ENCODE assay signal across 21 cellular contexts in genomic region chr3:80087769-80088168, GRCh38.
DNase-seq lines count a peak whose midpoint lies in the region; TF ChIP-seq lines count a peak whose summit lies in the region.
"Had no signal": no experiment of that assay in that cellular context is flagged by ENCODE, and none has a peak within 500 bp of the region (broad histone marks: within the 10 kb centered on the region; RNA-seq: fewer than 3 reads in every experiment).

No MANE protein-coding gene starts in this region.

- H3K4me1 ChIP-seq in breast epithelium (no peaks in the 10 kb centered on the region), adipocyte (ENCODE audit: control insufficient read depth, insufficient read depth, low read length) (no peaks in the 10 kb centered on the region)

- H3K9me3 Mint-ChIP-seq in MCF 10A (ENCODE audit: unreplicated experiment) = no peaks in the 10 kb centered on the region
- H3K9me3 Mint-ChIP-seq: activated CD4-positive, alpha-beta T cell treated with anti-CD3 and anti-CD28 coated beads, Interleukin-2, amount 10 ng/mL, durations not matched to agents 24 days and 14 days; activated naive CD4-positive, alpha-beta T cell treated with anti-CD3 and anti-CD28 coated beads, Interleukin-2, amount 50 U/mL, for 24 hours had no signal

- H3K36me3 ChIP-seq in breast epithelium = no peaks in the 10 kb centered on the region
- H3K36me3 ChIP-seq in adipocyte (ENCODE audit: control insufficient read depth, insufficient read depth, low read length, severe bottlenecking) = no peaks in the 10 kb centered on the region

- H3K27me3 ChIP-seq in breast epithelium (no peaks in the 10 kb centered on the region), adipocyte (replicated peaks; ENCODE audit: control insufficient read depth, insufficient read depth, low read length) (no peaks in the 10 kb centered on the region)

- BruUV-seq in MCF 10A (replicated peaks; lab: Mats Ljungman, UMichigan) = no TSS peak

- H3K27ac Mint-ChIP-seq in MCF 10A (ENCODE audit: low read depth, unreplicated experiment) = no peak overlapping the region
- H3K27ac Mint-ChIP-seq: activated CD4-positive, alpha-beta T cell treated with anti-CD3 and anti-CD28 coated beads, Interleukin-2, amount 10 ng/mL, durations not matched to agents 24 days and 14 days; activated naive CD4-positive, alpha-beta T cell treated with anti-CD3 and anti-CD28 coated beads, Interleukin-2, amount 50 U/mL, for 24 hours; CD8-positive, alpha-beta memory T cell; immature natural killer cell had no signal

- H3K9me3 ChIP-seq in breast epithelium (no peaks in the 10 kb centered on the region), adipocyte (ENCODE audit: control insufficient read depth, low read length) (no peaks in the 10 kb centered on the region)

- TF ChIP-seq CTCF in MCF 10A (IDR thresholded peaks at IDR 0.05; ENCODE audit: unreplicated experiment) (no peak), breast epithelium (IDR thresholded peaks at IDR 0.05) (no peak), GM10266 (IDR thresholded peaks at IDR 0.05; ENCODE audit: control insufficient read depth, insufficient read depth, low read depth, missing control alignments) (no peak)

- no peak overlapping the region for H3K4me3 ChIP-seq in breast epithelium
- H3K4me3 ChIP-seq in adipocyte (ENCODE audit: low read length) = no peak overlapping the region

- CTCF ChIA-PET in MCF 10A (lab: Yijun Ruan, JAX) = no interaction called here

- intact Hi-C loops in MCF 10A (cut with micrococcal nuclease) (no loop called here), breast epithelium (cut with DNase I; ENCODE audit: low total_unique reads) (loop anchor here (2.0 kb wide), 1 partner anchor 55 kb away; no protein-coding TSS in a partner anchor)

- no peaks in the 10 kb centered on the region for H3K27me3 Mint-ChIP-seq in MCF 10A (ENCODE audit: insufficient read depth, unreplicated experiment)
- H3K27me3 Mint-ChIP-seq: activated CD4-positive, alpha-beta T cell treated with anti-CD3 and anti-CD28 coated beads, Interleukin-2, amount 10 ng/mL, durations not matched to agents 24 days and 14 days; activated naive CD4-positive, alpha-beta T cell treated with anti-CD3 and anti-CD28 coated beads, Interleukin-2, amount 50 U/mL, for 24 hours; CD8-positive, alpha-beta memory T cell had no signal

- H3K36me3 Mint-ChIP-seq in MCF 10A (ENCODE audit: insufficient read depth, unreplicated experiment) = no peaks in the 10 kb centered on the region
- H3K36me3 Mint-ChIP-seq: activated naive CD4-positive, alpha-beta T cell treated with anti-CD3 and anti-CD28 coated beads, Interleukin-2, amount 50 U/mL, for 24 hours; CD8-positive, alpha-beta memory T cell; immature natural killer cell had no signal

- no peak overlapping the region for H3K27ac ChIP-seq in breast epithelium
- H3K27ac ChIP-seq: 22Rv1 had no signal

- H3K4me3 Mint-ChIP-seq in MCF 10A (ENCODE audit: unreplicated experiment) = no peak overlapping the region
- H3K4me3 Mint-ChIP-seq: activated CD4-positive, alpha-beta T cell treated with anti-CD3 and anti-CD28 coated beads, Interleukin-2, amount 10 ng/mL, durations not matched to agents 24 days and 14 days; activated naive CD4-positive, alpha-beta T cell treated with anti-CD3 and anti-CD28 coated beads, Interleukin-2, amount 50 U/mL, for 24 hours; CD8-positive, alpha-beta memory T cell; immature natural killer cell had no signal

- no peak for TF ChIP-seq POLR2A in breast epithelium (IDR thresholded peaks at IDR 0.05)

- POLR2A ChIA-PET in MCF 10A (lab: Yijun Ruan, JAX) = no interaction called here

- no peaks in the 10 kb centered on the region for H3K4me1 Mint-ChIP-seq in MCF 10A (ENCODE audit: insufficient read depth, unreplicated experiment)
- H3K4me1 Mint-ChIP-seq: activated CD4-positive, alpha-beta T cell treated with anti-CD3 and anti-CD28 coated beads, Interleukin-2, amount 10 ng/mL, durations not matched to agents 24 days and 14 days; activated naive CD4-positive, alpha-beta T cell treated with anti-CD3 and anti-CD28 coated beads, Interleukin-2, amount 50 U/mL, for 24 hours; CD8-positive, alpha-beta memory T cell; immature natural killer cell had no signal

- no peak overlapping the region for H3K9ac ChIP-seq in adipocyte (ENCODE audit: low read length)

- DNase-seq in MCF 10A (ENCODE audit: unreplicated experiment) (peak; percentile 2), breast epithelium (ENCODE audit: low spot score in 2 of 2) (no peak), adipocyte (ENCODE audit: low read depth) (peak; percentile 54), fibroblast of the conjunctiva (ENCODE audit: low read depth) (peak; percentile 14), GM10266 (ENCODE audit: extremely low spot score) (no peak), putamen (ENCODE audit: low spot score) (no peak), DMS 273 (lab: John Stamatoyannopoulos, UW; ENCODE audit: unreplicated experiment) (no peak), NCI-H2107 (lab: John Stamatoyannopoulos, UW) (no peak)
- DNase-seq: activated CD4-positive, alpha-beta T cell treated with anti-CD3 and anti-CD28 coated beads, Interleukin-2, amount 10 ng/mL, durations not matched to agents 24 days and 14 days; caudate nucleus; CD8-positive, alpha-beta memory T cell; GDM1; H7; immature natural killer cell; mesendoderm; NCI-H1105 treated with DMSO at 0.1 percent for 48 hours; nucleus accumbens; Right ventricle myocardium superior; stimulated activated CD4-positive, alpha-beta T cell treated with anti-CD3 and anti-CD28 coated beads, Interleukin-4, amount 100 ng/mL, for 4 hours had no signal

Comparison
In these comparisons a context has a peak if more than half of its experiments do, and no peak if none do; other contexts are left out.
1. DNase-seq: peak in MCF 10A (single experiment), adipocyte (single experiment) and fibroblast of the conjunctiva (single experiment); none in breast epithelium (0 of 2), GM10266 (single experiment), putamen (single experiment), DMS 273 (single experiment) and NCI-H2107 (single experiment).